In genomic region chr19:18007939-18008673, GRCh38 we compare ENCODE assay signal across 7 cellular contexts. TPM values are rescaled to one million over a fixed set of nuclear protein-coding genes. Genes with fewer than 3 reads are reported as not detected.
DNase-seq lines count a peak whose midpoint lies in the region; ATAC-seq and TF ChIP-seq lines count a peak whose summit lies in the region.

ARRDC2 (plus strand) TSS chr19:18008170; CDS start chr19:18008311, 141 bp downstream.

- H3F3A ChIP-seq in SK-N-SH (replicated peaks; ENCODE audit: insufficient read depth), result peaks cover 7% of the 10 kb centered on the region

- H4K5ac ChIP-seq in IMR-90 (ENCODE audit: low read depth, low read length), result peak within 1 kb of the TSS; percentile 52

- peak within 1 kb of the TSS; percentile 64 for H2AK5ac ChIP-seq in IMR-90 (ENCODE audit: low read depth, low read length)

- peak; percentile 87 for DNase-seq in IMR-90
- peak; percentile 100 for DNase-seq in SK-N-SH
- DNase-seq in glomerular visceral epithelial cell (ENCODE audit: extremely low spot score), result peak; percentile 90
- DNase-seq in occipital lobe (lab: John Stamatoyannopoulos, UW), result peak; percentile 88
- peak; percentile 65 to 97 (median 91) for DNase-seq in substantia nigra (lab: John Stamatoyannopoulos, UW)

- H3K36me3 Mint-ChIP-seq in activated naive CD8-positive, alpha-beta T cell, result peaks cover 2% of the 10 kb centered on the region

- peak within 1 kb of the TSS; percentile 87 for H3K4me2 ChIP-seq in IMR-90 (ENCODE audit: low read depth, low read length)
- peak within 1 kb of the TSS; percentile 99 for H3K4me2 ChIP-seq in SK-N-SH

- peaks cover 28% of the 10 kb centered on the region for H3K4me1 Mint-ChIP-seq in activated naive CD8-positive, alpha-beta T cell (ENCODE audit: low read depth)

- CTCF ChIA-PET in IMR-90 (lab: Yijun Ruan, JAX), result interaction anchor here (0.6 to 1.6 kb wide), 5 partner anchors 36 to 75 kb away, joined by 3 to 10 read pairs (median 3); partner anchors contain the start of gene CCDC124
- CTCF ChIA-PET in SK-N-SH (lab: Yijun Ruan, JAX), result interaction anchor here (0.7 to 5.6 kb wide), 29 partner anchors 11 to 246 kb away, joined by 3 to 118 read pairs (median 4); partner anchors contain the start of genes CCDC124, RAB3A and SLC5A5

- peak within 1 kb of the TSS; percentile 48 for H3K14ac ChIP-seq in IMR-90 (replicated peaks; ENCODE audit: low read depth, low read length)

- H3K4me1 ChIP-seq in IMR-90 (ENCODE audit: control insufficient read depth, insufficient read depth, low read length) (peaks cover 8% of the 10 kb centered on the region), SK-N-SH (ENCODE audit: control insufficient read depth in 1 of 2, insufficient read depth in 2 of 2, low read depth in 1 of 2, low read length in 1 of 2) (peaks cover 6 to 13% of the 10 kb centered on the region in 2 experiments; a peak in 2 of 4 replicates)

- H3K27me3 ChIP-seq in IMR-90 (ENCODE audit: control insufficient read depth, insufficient read depth, low read length) (no peaks in the 10 kb centered on the region), SK-N-SH (ENCODE audit: insufficient read depth) (no peaks in the 10 kb centered on the region)

- H3K9ac ChIP-seq in IMR-90 (ENCODE audit: low read depth, low read length), result peak within 1 kb of the TSS; percentile 58; the same call in 1 of the 2 replicates
- H3K9ac ChIP-seq in SK-N-SH, result peak within 1 kb of the TSS; percentile 40; the same call in 1 of the 2 replicates

- peak within 1 kb of the TSS; percentile 60 for H3K4me3 ChIP-seq in IMR-90 (ENCODE audit: insufficient read depth, low read depth, low read length)
- H3K4me3 ChIP-seq in SK-N-SH (ENCODE audit: low read depth in 2 of 2, low read length in 1 of 2), result peak within 1 kb of the TSS; percentile 47 to 73

- BruUV-seq in IMR-90 (replicated peaks; lab: Mats Ljungman, UMichigan), result no TSS peak

- no peak within 1 kb of the TSS for H2BK20ac ChIP-seq in IMR-90 (ENCODE audit: low read depth, low read length)

- peak within 1 kb of the TSS; percentile 87 for H3K4me3 Mint-ChIP-seq in activated naive CD8-positive, alpha-beta T cell

- peaks cover 19% of the 10 kb centered on the region for H3K36me3 ChIP-seq in IMR-90 (ENCODE audit: control insufficient read depth, insufficient read depth, low read length)
- peaks cover 5 to 11% of the 10 kb centered on the region in 2 experiments for H3K36me3 ChIP-seq in SK-N-SH (replicated peaks in 1 of 2; ENCODE audit: control insufficient read depth in 1 of 2, insufficient read depth in 2 of 2, low read length in 1 of 2)

- TF ChIP-seq POLR2A in GM18951 (IDR thresholded peaks at IDR 0.05; ENCODE audit: extremely low read depth, insufficient read depth, insufficient read length) (peak; percentile 36), IMR-90 (IDR thresholded peaks at IDR 0.05; ENCODE audit: low read depth, low read length) (peak; percentile 25; the same call in 1 of the 2 replicates)

- H3K79me2 ChIP-seq in SK-N-SH (ENCODE audit: insufficient read depth), result no peaks in the 10 kb centered on the region

- peak within 1 kb of the TSS; percentile 0; the same call in 1 of the 2 replicates for H2BK120ac ChIP-seq in IMR-90 (ENCODE audit: low read depth, low read length)

- TF ChIP-seq RAD21 in IMR-90 (IDR thresholded peaks at IDR 0.05; ENCODE audit: low read length) (no peak), SK-N-SH (IDR thresholded peaks at IDR 0.05; ENCODE audit: low read length) (no peak)

- H4K20me1 ChIP-seq in IMR-90 (ENCODE audit: insufficient read depth, low read length), result peaks cover 5% of the 10 kb centered on the region; the same call in 1 of the 2 replicates
- no peaks in the 10 kb centered on the region for H4K20me1 ChIP-seq in SK-N-SH (ENCODE audit: insufficient read depth)

- H3K9me3 Mint-ChIP-seq in activated naive CD8-positive, alpha-beta T cell (ENCODE audit: low read depth), result no peaks in the 10 kb centered on the region

- H2BK5ac ChIP-seq in IMR-90 (ENCODE audit: low read depth, low read length, poor library complexity, severe bottlenecking), result peak within 1 kb of the TSS; percentile 41

- H3K27ac ChIP-seq in IMR-90 (ENCODE audit: insufficient read depth, low read length) (peak within 1 kb of the TSS; percentile 44; the same call in 1 of the 2 replicates), SK-N-SH (ENCODE audit: low read depth in 2 of 2, low read length in 1 of 2) (peak within 1 kb of the TSS in 1 of 2 experiments; percentile 42; a peak in 3 of 4 replicates), substantia nigra (ENCODE audit: low read depth, low read length, poor library complexity, severe bottlenecking) (peak within 1 kb of the TSS; percentile 97)

- H3K9me3 ChIP-seq in IMR-90 (ENCODE audit: control insufficient read depth, insufficient read depth, low read length) (no peaks in the 10 kb centered on the region), SK-N-SH (no peaks in the 10 kb centered on the region)

- peak; percentile 93 for ATAC-seq in IMR-90 (ENCODE audit: low read depth)

- H3K9me2 ChIP-seq in SK-N-SH, result no peaks in the 10 kb centered on the region

- H2AK9ac ChIP-seq in IMR-90 (replicated peaks; ENCODE audit: low read depth, low read length, poor library complexity), result peak within 1 kb of the TSS; percentile 95

- H3K56ac ChIP-seq in IMR-90 (ENCODE audit: extremely low read depth, insufficient read depth, low read length), result no peak within 1 kb of the TSS

- H2AFZ ChIP-seq in IMR-90 (replicated peaks; ENCODE audit: low read length, poor library complexity) (peak within 1 kb of the TSS; percentile 92), SK-N-SH (ENCODE audit: low read depth) (peak within 1 kb of the TSS; percentile 67; the same call in 1 of the 2 replicates)

- in situ Hi-C loops in GM18951 (cut with MboI; ENCODE audit: low sequenced_read_pairs, unreplicated experiment) (loop anchor here (5.0 kb wide), 1 partner anchor 49 kb away; no protein-coding TSS in a partner anchor), IMR-90 (cut with MboI; ENCODE audit: low sequenced_read_pairs) (no loop called here)

- peak within 1 kb of the TSS; percentile 50 for H4K91ac ChIP-seq in IMR-90 (ENCODE audit: insufficient read depth, low read depth, low read length)

- dilution Hi-C loops in IMR-90 (cut with HindIII; ENCODE audit: low sequenced_read_pairs, unreplicated experiment), result no loop called here

- POLR2A ChIA-PET in IMR-90 (lab: Charles Lee; ENCODE audit: unreplicated experiment) (interaction anchor here (0.6 kb wide), 1 partner anchor 50 kb away, joined by 3 read pairs; no protein-coding TSS in a partner anchor), SK-N-SH (lab: Yijun Ruan, JAX) (interaction anchor here (0.9 kb wide), 1 partner anchor 149 kb away, joined by 3 read pairs; the partner anchor contains the start of gene RPL18A)

- H3K27ac Mint-ChIP-seq in activated naive CD8-positive, alpha-beta T cell, result peak within 1 kb of the TSS; percentile 84

- no peak within 1 kb of the TSS for H3K18ac ChIP-seq in IMR-90 (ENCODE audit: low read depth, low read length)

- H3K4ac ChIP-seq in IMR-90 (ENCODE audit: low read depth, low read length), result peak within 1 kb of the TSS; percentile 81

- peaks cover 0 to 13% of the 10 kb centered on the region in 2 experiments; a peak in 3 of 4 replicates for H3K79me1 ChIP-seq in IMR-90 (ENCODE audit: low read depth in 1 of 2, low read length in 2 of 2)

- peak within 1 kb of the TSS; percentile 27 for H3K23ac ChIP-seq in IMR-90 (ENCODE audit: low read depth, low read length)

- TF ChIP-seq CTCF in IMR-90 (conservative IDR thresholded peaks at IDR 0.05; ENCODE audit: low read depth, low read length) (no peak), SK-N-SH (IDR thresholded peaks at IDR 0.05) (no peak)

- no peak within 1 kb of the TSS for H2BK15ac ChIP-seq in IMR-90 (ENCODE audit: low read depth, low read length)

- peak within 1 kb of the TSS; percentile 64 to 91 for H4K8ac ChIP-seq in IMR-90 (ENCODE audit: low read depth in 2 of 2, low read length in 2 of 2)

- H3K27me3 Mint-ChIP-seq in activated naive CD8-positive, alpha-beta T cell, result no peaks in the 10 kb centered on the region

- peaks cover 12% of the 10 kb centered on the region for H3K9me1 ChIP-seq in IMR-90 (ENCODE audit: insufficient read depth, low read length)

- no peak for TF ChIP-seq EP300 in SK-N-SH (IDR thresholded peaks at IDR 0.05; ENCODE audit: borderline replicate concordance in 1 of 2, low read depth in 1 of 2, low read length in 1 of 2)

- WGBS in IMR-90 (ENCODE audit: extremely low coverage in 2 of 2, insufficient read length in 1 of 2), 2 experiments, result 15% methylated on average over 86 of the region's 91 CpGs; no CpG with 5 or more reads in 1 of the 2 experiments
- 47% methylated on average over 15 of the region's 91 CpGs for WGBS in SK-N-SH (ENCODE audit: low lambda C conversion rate)

- intact Hi-C loops in IMR-90 (cut with micrococcal nuclease), result loop anchor here (1.0 to 10.0 kb wide), 3 partner anchors 50 to 164 kb away; partner anchors contain the start of genes IFI30 and PIK3R2

TF ChIP-seq in IMR-90, 13 proteins besides CTCF, POLR2A, EP300 and RAD21 (continues in another document):
- TF ChIP-seq RCOR1 (IDR thresholded peaks at IDR 0.05; ENCODE audit: insufficient replicate concordance, low read length) (peak; percentile 53), MXI1 (IDR thresholded peaks at IDR 0.05; ENCODE audit: borderline replicate concordance, low read depth, low read length) (no peak), FOS (IDR thresholded peaks at IDR 0.05; ENCODE audit: low read depth, low read length) (no peak), MAFK (IDR thresholded peaks at IDR 0.05; ENCODE audit: low read depth, low read length) (peak; percentile 30; the same call in 1 of the 2 replicates)

TF ChIP-seq in SK-N-SH, 30 proteins besides CTCF, POLR2A, EP300 and RAD21:
- TF ChIP-seq POLR2AphosphoS5 (IDR thresholded peaks at IDR 0.05; ENCODE audit: low read depth, low read length), result peak; percentile 41; the same call in 1 of the 2 replicates
- peak; percentile 68 for TF ChIP-seq RCOR1 (IDR thresholded peaks at IDR 0.05; ENCODE audit: low read length)
- TF ChIP-seq NRF1 (IDR thresholded peaks at IDR 0.05; ENCODE audit: low read depth, low read length), result peak; percentile 70
- TF ChIP-seq CHD2 (IDR thresholded peaks at IDR 0.05; ENCODE audit: low read length, partially characterized antibody), result no peak
TF ChIP-seq in SK-N-SH: peak in this region for 3.

RNA-seq across cellular contexts. Expression of gene ARRDC2, which starts in this region (rescaled TPM):
- total RNA-seq in IMR-90 (2012; rRNA removed) (1.4 and 1.9 TPM in 2 replicates), occipital lobe (5.1 TPM)
- polyA plus RNA-seq in IMR-90 (2012; rRNA removed) (4.5 and 4.9 TPM in 2 replicates), SK-N-SH (2012; rRNA removed) (5.5 and 6.3 TPM in 2 replicates)
- polyA plus RNA-seq in IMR-90 (2012; cell fraction: cytosol; rRNA removed), result 1.7 and 6.3 TPM in 2 replicates
- polyA plus RNA-seq in IMR-90 (2012; cell fraction: nucleus; rRNA removed; ENCODE audit: low replicate concordance), result 11.8 and 32.4 TPM in 2 replicates
- 3.9 and 4.9 TPM in 2 replicates for polyA plus RNA-seq in SK-N-SH (2012; cell fraction: cytosol; rRNA removed)
- polyA plus RNA-seq in SK-N-SH (2012; cell fraction: nucleus; rRNA removed), result 14.9 and 22.3 TPM in 2 replicates
